In the genomic region with DNA sequence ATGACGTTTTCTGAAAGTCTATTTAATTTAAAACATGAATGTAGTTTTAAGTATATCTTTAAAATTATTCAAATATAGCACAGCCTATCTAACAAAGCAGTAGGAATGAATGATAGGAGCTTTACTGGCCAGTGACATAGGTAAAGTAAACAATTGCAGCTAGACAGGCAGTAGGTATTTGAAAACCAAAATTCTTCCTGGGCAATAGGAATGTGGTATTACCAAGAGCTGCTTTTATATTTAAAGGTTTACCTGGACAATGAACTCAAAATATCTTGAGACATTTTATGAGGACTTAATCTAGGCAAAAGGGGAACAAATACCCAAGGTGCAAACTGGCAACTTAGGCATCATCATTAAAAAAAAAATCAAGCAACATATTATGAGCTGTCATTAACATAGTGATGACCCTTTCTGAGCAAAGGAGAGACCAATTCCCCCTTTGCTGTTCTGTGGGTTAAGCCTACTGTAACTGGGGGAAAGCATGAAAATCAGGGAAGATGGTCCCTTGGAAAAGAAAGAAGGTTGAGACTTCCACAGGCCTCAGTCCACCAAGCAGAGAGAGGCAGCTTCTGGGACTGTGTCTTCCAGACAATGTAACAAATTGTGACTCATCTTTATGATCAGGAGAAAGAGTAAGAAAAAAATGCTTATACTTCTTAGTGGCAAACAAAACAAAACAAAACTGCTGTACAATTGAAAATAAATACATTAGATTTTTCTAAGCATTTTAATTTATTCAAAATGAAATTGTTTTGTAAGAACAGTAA, we compare ENCODE assay signal across 17 cellular contexts. TPM values are rescaled to one million over a fixed set of nuclear protein-coding genes. Genes with fewer than 3 reads are reported as not detected.
"Had no signal": no experiment of that assay in that cellular context is flagged by ENCODE, and none has a peak within 500 bp of the region (broad histone marks: within the 10 kb centered on the region; RNA-seq: fewer than 3 reads in every experiment).

No MANE protein-coding gene starts in this region.

- DNase-seq: activated naive CD8-positive, alpha-beta T cell treated with anti-CD3 and anti-CD28 coated beads for 36 hours; brain microvascular endothelial cell; cortex of kidney; effector CD8-positive, alpha-beta T cell; kidney; left lung; mammary epithelial cell; naive B cell; pancreas; sigmoid colon; stimulated activated CD4-positive, alpha-beta T cell treated with anti-CD3 and anti-CD28 coated beads, Interleukin-12 subunit alpha, Interleukin-12 subunit beta, amount 100 ng/mL, for 4 hours; stimulated activated CD4-positive, alpha-beta T cell treated with anti-CD3 and anti-CD28 coated beads, Interleukin-2, amount 100 ng/mL, for 24 hours; upper lobe of right lung had no signal

- H3K4me3 Mint-ChIP-seq: activated naive CD8-positive, alpha-beta T cell treated with anti-CD3 and anti-CD28 coated beads for 36 hours; activated T-helper 1 cell treated with anti-CD3 and anti-CD28 coated beads, Interleukin-12 subunit alpha, Interleukin-12 subunit beta, Interleukin-2, Interleukin-4 antibody, amounts not matched to agents 30 ng/mL and 10 ng/mL and 1 ng/mL, durations not matched to agents 14 hours and 24 hours and 36 hours; naive B cell; T-helper 2 cell treated with Interferon-gamma antibody and Interleukin-4, amounts not matched to agents 5 μg/mL and 100 μg/mL, for 36 hours had no signal

- H3K4me2 ChIP-seq: hepatocyte had no signal

- H3K9me3 ChIP-seq: left lung, pancreas, sigmoid colon, thoracic aorta, upper lobe of right lung had no signal

- H3K27ac ChIP-seq: brain microvascular endothelial cell, left lung, pancreas, thoracic aorta, upper lobe of right lung had no signal

- H3K4me3 ChIP-seq: hepatocyte, left lung, pancreas, sigmoid colon, thoracic aorta, upper lobe of right lung had no signal

- H3K36me3 ChIP-seq: brain microvascular endothelial cell, left lung, sigmoid colon, upper lobe of right lung had no signal

- H3K9me3 Mint-ChIP-seq: activated naive CD8-positive, alpha-beta T cell treated with anti-CD3 and anti-CD28 coated beads for 36 hours; activated T-helper 1 cell treated with anti-CD3 and anti-CD28 coated beads, Interleukin-12 subunit alpha, Interleukin-12 subunit beta, Interleukin-2, Interleukin-4 antibody, amounts not matched to agents 30 ng/mL and 10 ng/mL and 1 ng/mL, durations not matched to agents 14 hours and 24 hours and 36 hours; T-helper 2 cell treated with Interferon-gamma antibody and Interleukin-4, amounts not matched to agents 5 μg/mL and 100 μg/mL, for 36 hours had no signal

- FAIRE-seq: kidney, pancreas had no signal

- H3K27ac Mint-ChIP-seq: activated naive CD8-positive, alpha-beta T cell treated with anti-CD3 and anti-CD28 coated beads for 36 hours; activated T-helper 1 cell treated with anti-CD3 and anti-CD28 coated beads, Interleukin-12 subunit alpha, Interleukin-12 subunit beta, Interleukin-2, Interleukin-4 antibody, amounts not matched to agents 30 ng/mL and 10 ng/mL and 1 ng/mL, durations not matched to agents 14 hours and 24 hours and 36 hours; T-helper 2 cell treated with Interferon-gamma antibody and Interleukin-4, amounts not matched to agents 5 μg/mL and 100 μg/mL, for 36 hours had no signal

- H2AFZ ChIP-seq: hepatocyte had no signal

RNA-seq across cellular contexts. Expression of a gene that starts 12.9 kb away (rescaled TPM):
- total RNA-seq: mammary epithelial cell, thoracic aorta, upper lobe of right lung had no signal
